ENCODE assay signal across 11 cellular contexts in the genomic region with DNA sequence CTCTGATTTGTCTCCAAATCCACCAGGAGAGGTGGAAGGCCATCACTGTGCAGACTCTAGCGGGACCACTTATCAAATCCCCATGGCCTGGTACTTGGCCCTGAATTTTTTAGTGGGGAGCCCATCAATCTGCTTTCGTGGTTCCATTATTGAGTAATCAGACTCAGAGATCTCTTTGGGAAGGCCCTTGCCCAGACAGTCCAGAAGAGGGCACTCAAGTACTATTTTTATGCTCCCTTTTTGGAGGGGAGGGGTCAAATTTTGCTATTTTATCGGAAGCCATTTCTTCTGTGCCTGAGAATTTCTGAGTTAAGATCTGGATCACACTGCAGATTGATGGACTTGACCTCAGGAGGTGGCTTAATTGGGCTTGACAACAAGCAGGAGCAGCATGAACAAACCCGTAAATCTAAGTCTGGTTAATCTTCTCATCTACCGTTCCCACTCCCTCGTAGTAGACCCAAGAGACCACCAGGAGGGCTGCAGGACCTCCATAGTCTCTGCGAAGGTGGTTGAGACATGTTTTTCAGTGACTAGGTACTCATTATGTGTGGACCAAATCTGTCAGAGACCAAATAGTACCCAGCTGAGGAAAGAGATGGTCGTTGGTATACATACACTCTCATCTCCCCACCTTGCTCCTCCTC. TPM values are rescaled to one million over a fixed set of nuclear protein-coding genes. Genes with fewer than 3 reads are reported as not detected.
DNase-seq lines count a peak whose midpoint lies in the region; ATAC-seq, FAIRE-seq and TF ChIP-seq lines count a peak whose summit lies in the region.
"Not testable (repeated sequence)": the region's sequence is repeated elsewhere in the genome, so short reads cannot be mapped to it uniquely, and the experiment has no call there.
"Had no signal": no experiment of that assay in that cellular context is flagged by ENCODE, and none has a peak within 500 bp of the region (broad histone marks: within the 10 kb centered on the region; RNA-seq: fewer than 3 reads in every experiment).

No MANE protein-coding gene starts in this region.

- H3K27ac ChIP-seq in PC-3 (ENCODE audit: low read length); endothelial cell of umbilical vein (ENCODE audit: insufficient read depth, low read depth, low read length); right lobe of liver: not testable (repeated sequence)

- POLR2A ChIA-PET in PC-3 (lab: Charles Lee; ENCODE audit: unreplicated experiment); activated CD4-positive, alpha-beta T cell treated with anti-CD3 and anti-CD28 coated beads for 36 hours (lab: Charles Lee); endothelial cell of umbilical vein (lab: Charles Lee): not testable (repeated sequence)

- H3K4me1 ChIP-seq in PC-3 (ENCODE audit: insufficient read depth, low read length); endothelial cell of umbilical vein (ENCODE audit: control insufficient read depth, extremely low read depth, insufficient read depth, low read length); right lobe of liver: not testable (repeated sequence)

- peak; percentile 64 for FAIRE-seq in GM12892 (lab: Jason Lieb, UNC)
- FAIRE-seq in endothelial cell of umbilical vein (lab: Jason Lieb, UNC) = peak; percentile 97

- H3K27me3 ChIP-seq in PC-3 (ENCODE audit: low read length); endothelial cell of umbilical vein (ENCODE audit: control insufficient read depth in 2 of 2, insufficient read depth in 2 of 2, low read length in 2 of 2); right lobe of liver: not testable (repeated sequence)

- H3K27ac Mint-ChIP-seq in activated CD4-positive, alpha-beta T cell treated with anti-CD3 and anti-CD28 coated beads for 36 hours; natural killer cell: not testable (repeated sequence)

- TF ChIP-seq CTCF in PC-3 (conservative IDR thresholded peaks at IDR 0.05; ENCODE audit: low read depth, low read length); endothelial cell of umbilical vein (IDR thresholded peaks at IDR 0.05; ENCODE audit: extremely low read depth in 1 of 2, insufficient read depth in 1 of 2, low read depth in 1 of 2, low read length in 2 of 2); right lobe of liver (IDR thresholded peaks at IDR 0.05); natural killer cell (IDR thresholded peaks at IDR 0.05): not testable (repeated sequence)

- no CpG with 5 or more reads among the region's 8 CpGs for WGBS in right lobe of liver (ENCODE audit: insufficient coverage, low coverage, low lambda C conversion rate, missing lambda C conversion rate)

- H3K36me3 Mint-ChIP-seq in activated CD4-positive, alpha-beta T cell treated with anti-CD3 and anti-CD28 coated beads for 36 hours (ENCODE audit: low read depth); natural killer cell: not testable (repeated sequence)

- H3K4me3 ChIP-seq in PC-3 (ENCODE audit: low read length); endothelial cell of umbilical vein (replicated peaks in 1 of 3; ENCODE audit: insufficient read depth in 1 of 3, low read depth in 1 of 3, low read length in 3 of 3); right lobe of liver: not testable (repeated sequence)

- dilution Hi-C loops in endothelial cell of umbilical vein (cut with MboI; ENCODE audit: extremely low pct_ligation_motif_present, low sequenced_read_pairs) = not testable (repeated sequence)

- not testable (repeated sequence) for H3K9me3 ChIP-seq in PC-3 (ENCODE audit: low read length); endothelial cell of umbilical vein (replicated peaks; ENCODE audit: control insufficient read depth, insufficient read depth, low read length); right lobe of liver

- H3K9ac ChIP-seq in PC-3 (ENCODE audit: low read length); endothelial cell of umbilical vein (replicated peaks; ENCODE audit: extremely low read depth, insufficient read depth, low read length): not testable (repeated sequence)

- not testable (repeated sequence) for H3K9me2 ChIP-seq in PC-3 (replicated peaks; ENCODE audit: low read length)

- CTCF ChIA-PET in PC-3 (lab: Charles Lee); activated CD4-positive, alpha-beta T cell treated with anti-CD3 and anti-CD28 coated beads for 36 hours (lab: Charles Lee); endothelial cell of umbilical vein (lab: Charles Lee): not testable (repeated sequence)

- not testable (repeated sequence) for H3F3A ChIP-seq in PC-3 (ENCODE audit: low read length, unreplicated experiment)

- TF ChIP-seq POLR2A in GM12892 (IDR thresholded peaks at IDR 0.05; ENCODE audit: low read depth, low read length); endothelial cell of umbilical vein (IDR thresholded peaks at IDR 0.05; ENCODE audit: low read depth, low read length); right lobe of liver (IDR thresholded peaks at IDR 0.05): not testable (repeated sequence)

- H4K20me1 ChIP-seq in PC-3 (ENCODE audit: low read length); endothelial cell of umbilical vein (replicated peaks; ENCODE audit: control insufficient read depth, extremely low read depth, insufficient read depth, low read length): not testable (repeated sequence)

- H3K4me3 Mint-ChIP-seq in activated CD4-positive, alpha-beta T cell treated with anti-CD3 and anti-CD28 coated beads for 36 hours; natural killer cell: not testable (repeated sequence)

- not testable (repeated sequence) for H3K36me3 ChIP-seq in PC-3 (ENCODE audit: low read depth, low read length); endothelial cell of umbilical vein (ENCODE audit: control insufficient read depth in 2 of 2, extremely low read depth in 1 of 2, insufficient read depth in 2 of 2, low read length in 2 of 2); right lobe of liver

- not testable (repeated sequence) for H3K4me1 Mint-ChIP-seq in activated CD4-positive, alpha-beta T cell treated with anti-CD3 and anti-CD28 coated beads for 36 hours; natural killer cell

- not testable (repeated sequence) for H3K9me1 ChIP-seq in endothelial cell of umbilical vein (replicated peaks; ENCODE audit: control insufficient read depth, extremely low read depth, insufficient read depth, low read length)

- H3K79me2 ChIP-seq in PC-3 (ENCODE audit: low read length); endothelial cell of umbilical vein (ENCODE audit: control insufficient read depth, insufficient read depth, low read length): not testable (repeated sequence)

- not testable (repeated sequence) for DNase-seq in GM12892 (ENCODE audit: insufficient read length); PC-3; activated CD4-positive, alpha-beta T cell treated with anti-CD3 and anti-CD28 coated beads for 36 hours; endothelial cell of umbilical vein (ENCODE audit: low read depth, low spot score); right lobe of liver; natural killer cell

- H3K9me3 Mint-ChIP-seq in activated CD4-positive, alpha-beta T cell treated with anti-CD3 and anti-CD28 coated beads for 36 hours (ENCODE audit: low read depth); natural killer cell: not testable (repeated sequence)

- H2AFZ ChIP-seq in PC-3 (ENCODE audit: low read length); endothelial cell of umbilical vein (ENCODE audit: low read depth, low read length): not testable (repeated sequence)

- intact Hi-C loops in PC-3 (cut with micrococcal nuclease); endothelial cell of umbilical vein (cut with micrococcal nuclease); right lobe of liver (cut with DNase I); natural killer cell (cut with micrococcal nuclease): not testable (repeated sequence)
- intact Hi-C loops in activated CD4-positive, alpha-beta T cell treated with anti-CD3 and anti-CD28 coated beads for 36 hours (cut with DNase I, micrococcal nuclease) = loop anchor here in 1 of 2 experiments (10.0 kb wide), 2 partner anchors 106 to 166 kb away; no protein-coding TSS in a partner anchor

- not testable (repeated sequence) for H3K4me2 ChIP-seq in PC-3 (ENCODE audit: low read length); endothelial cell of umbilical vein (ENCODE audit: insufficient read depth, low read length)

- H3K27me3 Mint-ChIP-seq in activated CD4-positive, alpha-beta T cell treated with anti-CD3 and anti-CD28 coated beads for 36 hours; natural killer cell (ENCODE audit: low read depth in 2 of 2): not testable (repeated sequence)

- ATAC-seq in PC-3 (peak; percentile 54; the same call in 1 of the 2 replicates), right lobe of liver (peak; percentile 38 to 64 (median 59)), natural killer cell (peak in 2 of 3 donors; percentile 38 to 46)
- ATAC-seq in activated CD4-positive, alpha-beta T cell treated with anti-CD3 and anti-CD28 coated beads for 36 hours = peak; percentile 36

- not testable (repeated sequence) for BruUV-seq in PC-3 (replicated peaks; lab: Mats Ljungman, UMichigan); endothelial cell of umbilical vein (replicated peaks; lab: Mats Ljungman, UMichigan)

RNA-seq across cellular contexts. Expression of a gene that starts 38.3 kb away (rescaled TPM):
- polyA plus RNA-seq in GM12892 (2012; ENCODE audit: missing spikeins) = 0.23 TPM
- total RNA-seq in PC-3 (2014; rRNA removed) (not detected in 2 replicates), endothelial cell of umbilical vein (not detected in 2 replicates), right lobe of liver (not detected), natural killer cell (not detected)
- not detected for total RNA-seq in activated CD4-positive, alpha-beta T cell treated with anti-CD3 and anti-CD28 coated beads for 36 hours
- polyA plus RNA-seq in endothelial cell of umbilical vein = not detected in 2 replicates
- polyA plus RNA-seq in endothelial cell of umbilical vein (2011; cell fraction: cytosol; rRNA removed) = not detected in 2 replicates
- polyA plus RNA-seq in endothelial cell of umbilical vein (2011; cell fraction: nucleus; rRNA removed) = not detected in 2 replicates
- polyA plus RNA-seq in endothelial cell of umbilical vein (2012) = not detected in 2 replicates
- polyA minus RNA-seq in endothelial cell of umbilical vein = not detected in 2 replicates
- polyA minus RNA-seq in endothelial cell of umbilical vein (2011; cell fraction: cytosol; rRNA and poly(A)+ RNA removed) = not detected
- not detected in 2 replicates for polyA minus RNA-seq in endothelial cell of umbilical vein (2011; cell fraction: nucleus; rRNA and poly(A)+ RNA removed)
- total RNA-seq: Caco-2; CD8-positive, alpha-beta memory T cell; GM23338; H9; HT1080 had no signal
- polyA plus RNA-seq: CD8-positive, alpha-beta memory T cell; GM23338 had no signal
